In genomic region chr9:125835655-125836054, GRCh38 we compare ENCODE assay signal across 24 cellular contexts.
"Had no signal": no experiment of that assay in that cellular context is flagged by ENCODE, and none has a peak within 500 bp of the region (broad histone marks: within the 10 kb centered on the region; RNA-seq: fewer than 3 reads in every experiment).

No MANE protein-coding gene starts in this region.

- H3K27me3 ChIP-seq: ascending aorta, cardiac muscle cell had no signal

- H2AFZ ChIP-seq: PC-9 had no signal

- H3K4me3 ChIP-seq: ascending aorta, cardiac muscle cell, PC-9 had no signal

- H3K27ac ChIP-seq: ascending aorta, cardiac muscle cell, PC-9, WERI-Rb-1 had no signal

- ATAC-seq: activated CD8-positive, alpha-beta T cell treated with anti-CD3 and anti-CD28 coated beads for 36 hours; activated T-cell treated with anti-CD3 and anti-CD28 coated beads, Interleukin-2, amount 50 U/mL, for 72 hours; activated T-helper 17 cell treated with anti-CD3 and anti-CD28 coated beads, Interleukin-2, amount 50 U/mL, for 72 hours had no signal

- H3K36me3 ChIP-seq: ascending aorta, cardiac muscle cell, WERI-Rb-1 had no signal

- H3K9me3 ChIP-seq: ascending aorta had no signal

- H3K4me2 ChIP-seq: PC-9 had no signal

- DNase-seq: activated CD4-positive, alpha-beta T cell treated with anti-CD3 and anti-CD28 coated beads, Interleukin-2, amount 10 ng/mL, durations not matched to agents 24 days and 14 days; activated CD4-positive, alpha-beta T cell treated with anti-CD3 and anti-CD28 coated beads, Interleukin-2, amount 50 U/mL, for 4 hours; activated CD4-positive, CD25-positive, alpha-beta regulatory T cell; activated CD8-positive, alpha-beta T cell treated with anti-CD3 and anti-CD28 coated beads for 36 hours; activated gamma-delta T cell; activated naive CD4-positive, alpha-beta T cell treated with Interleukin-2 at 50 U/mL for 16 hours; activated naive CD8-positive, alpha-beta T cell treated with anti-CD3 and anti-CD28 coated beads, Interleukin-2, amount 10 ng/mL, durations not matched to agents 7 days and 5 days; activated T-cell treated with anti-CD3 and anti-CD28 coated beads, Interleukin-2, amount 50 U/mL, for 1 hour; activated T-cell treated with anti-CD3 and anti-CD28 coated beads, Interleukin-2, amount 50 U/mL, for 72 hours; amygdala; NCI-H1105; NCI-H1417 treated with DMSO at 0.1 percent for 48 hours; NCI-H187 treated with DMSO at 0.1 percent for 48 hours; NCI-H226; NCI-H446 treated with DMSO at 0.1 percent for 48 hours; NCI-H524 treated with DMSO at 0.1 percent for 48 hours; NCI-H748 treated with DMSO at 0.1 percent for 48 hours; NK-92 treated with Interleukin-12 subunit alpha and Interleukin-12 subunit beta, amount 100 ng/mL, for 24 hours; PC-9; Right ventricle myocardium superior; WERI-Rb-1 had no signal

- H3K4me1 ChIP-seq: ascending aorta had no signal
